1 cellular context compared by ENCODE assay signal in genomic region chr12:54379401-54380201, GRCh38.
TF ChIP-seq lines count a peak whose summit lies in the region.

No MANE protein-coding gene starts in this region.

TF ChIP-seq in HepG2, 621 proteins besides CTCF, POLR2A, EP300 and RAD21 (continued from another document and continues in another):
- no peak for TF ChIP-seq PREB (CRISPR knock-in tag; IDR thresholded peaks at IDR 0.05)
- TF ChIP-seq ZNF766 (CRISPR knock-in tag; IDR thresholded peaks at IDR 0.05; ENCODE audit: borderline replicate concordance), result no peak
- TF ChIP-seq RFX1 (IDR thresholded peaks at IDR 0.05), result no peak
- 0 out of 2 replicates have a peak, but pooled peaks have one; percentile 20 for TF ChIP-seq MXD3 (CRISPR knock-in tag; IDR thresholded peaks at IDR 0.05)
- peak; percentile 71; the same call in 1 of the 2 replicates for TF ChIP-seq ZNF572 (CRISPR knock-in tag; IDR thresholded peaks at IDR 0.05)
- TF ChIP-seq AKNA (CRISPR knock-in tag; IDR thresholded peaks at IDR 0.05; ENCODE audit: borderline replicate concordance), result no peak
- peak; percentile 37; the same call in 1 of the 2 replicates for TF ChIP-seq ZNF788 (CRISPR knock-in tag; IDR thresholded peaks at IDR 0.05; ENCODE audit: borderline replicate concordance)
- TF ChIP-seq ZNF704 (CRISPR knock-in tag; IDR thresholded peaks at IDR 0.05; ENCODE audit: borderline replicate concordance), result no peak
- TF ChIP-seq ZNF761 (CRISPR knock-in tag; conservative IDR thresholded peaks at IDR 0.05), result no peak
- TF ChIP-seq UBTF (CRISPR knock-in tag; IDR thresholded peaks at IDR 0.05), result no peak
- no peak for TF ChIP-seq FUBP1 (CRISPR knock-in tag; IDR thresholded peaks at IDR 0.05; ENCODE audit: borderline replicate concordance)
- TF ChIP-seq ZNF256 (CRISPR knock-in tag; conservative IDR thresholded peaks at IDR 0.05), result no peak
- TF ChIP-seq TMF1 (CRISPR knock-in tag; IDR thresholded peaks at IDR 0.05; ENCODE audit: low read depth), result no peak
- TF ChIP-seq HNF4A (CRISPR knock-in tag; IDR thresholded peaks at IDR 0.05), result no peak
- TF ChIP-seq SMARCE1 (IDR thresholded peaks at IDR 0.05; ENCODE audit: borderline replicate concordance), result no peak
- TF ChIP-seq GABPB1 (CRISPR knock-in tag; IDR thresholded peaks at IDR 0.05), result peak; percentile 44
- no peak for TF ChIP-seq ZNF678 (CRISPR knock-in tag; IDR thresholded peaks at IDR 0.05)
- TF ChIP-seq KDM5A (IDR thresholded peaks at IDR 0.05; ENCODE audit: borderline replicate concordance, low read length), result no peak
- 0 out of 2 replicates have a peak, but pooled peaks have one; percentile 21 for TF ChIP-seq MTF2 (CRISPR knock-in tag; IDR thresholded peaks at IDR 0.05; ENCODE audit: borderline replicate concordance)
- no peak for TF ChIP-seq NR2F2 (IDR thresholded peaks at IDR 0.05; ENCODE audit: borderline replicate concordance, low read depth)
- no peak for TF ChIP-seq ZNF138 (CRISPR knock-in tag; IDR thresholded peaks at IDR 0.05; ENCODE audit: low read depth)
- TF ChIP-seq TRAFD1 (CRISPR knock-in tag; IDR thresholded peaks at IDR 0.05; ENCODE audit: borderline replicate concordance), result no peak
- TF ChIP-seq ERF (CRISPR knock-in tag; IDR thresholded peaks at IDR 0.05), result 0 out of 2 replicates have a peak, but pooled peaks have one; percentile 46
- TF ChIP-seq ZNF770 (CRISPR knock-in tag; IDR thresholded peaks at IDR 0.05), result no peak
- TF ChIP-seq IKZF5 (CRISPR knock-in tag; IDR thresholded peaks at IDR 0.05), result peak; percentile 47; the same call in 1 of the 2 replicates
- 0 out of 2 replicates have a peak, but pooled peaks have one; percentile 40 for TF ChIP-seq CBX5 (CRISPR knock-in tag; IDR thresholded peaks at IDR 0.05; ENCODE audit: borderline replicate concordance)
- TF ChIP-seq ARID5B (CRISPR knock-in tag; IDR thresholded peaks at IDR 0.05), result peak; percentile 42; the same call in 1 of the 2 replicates
- 0 out of 2 replicates have a peak, but pooled peaks have one; percentile 57 for TF ChIP-seq ZNF598 (CRISPR knock-in tag; IDR thresholded peaks at IDR 0.05; ENCODE audit: borderline replicate concordance)
- peak; percentile 65 for TF ChIP-seq GATAD2A (CRISPR knock-in tag; IDR thresholded peaks at IDR 0.05)
- peak; percentile 26; the same call in 1 of the 2 replicates for TF ChIP-seq BCL6 (CRISPR knock-in tag; IDR thresholded peaks at IDR 0.05)
- peak; percentile 68 for TF ChIP-seq ZFP91 (CRISPR knock-in tag; IDR thresholded peaks at IDR 0.05; ENCODE audit: borderline replicate concordance)
